Comparison of ENCODE assay signal across 1 cellular context in genomic region chr15:90322531-90322930, GRCh38.
TF ChIP-seq lines count a peak whose summit lies in the region.

No MANE protein-coding gene starts in this region.

TF ChIP-seq in GM23338, 12 proteins besides CTCF, POLR2A, EP300 and RAD21 (continued from another document):
- TF ChIP-seq ZNF462 (CRISPR knock-in tag; IDR thresholded peaks at IDR 0.05) (no peak), POLR2AphosphoS5 (IDR thresholded peaks at IDR 0.05; ENCODE audit: low read depth) (no peak), ZNF331 (CRISPR knock-in tag; IDR thresholded peaks at IDR 0.05; ENCODE audit: low read depth) (no peak), STAT1 (IDR thresholded peaks at IDR 0.05; ENCODE audit: unreplicated experiment) (no peak), ZNF114 (CRISPR knock-in tag; IDR thresholded peaks at IDR 0.05) (no peak), CREB1 (CRISPR knock-in tag; IDR thresholded peaks at IDR 0.05; ENCODE audit: low read depth) (no peak), EZH2phosphoT487 (IDR thresholded peaks at IDR 0.05; ENCODE audit: unreplicated experiment) (no peak), EZH2 (IDR thresholded peaks at IDR 0.05; ENCODE audit: low read depth, unreplicated experiment) (no peak)
